Comparison of ENCODE assay signal across 18 cellular contexts in genomic region chr20:38050691-38051090, GRCh38. TPM values are rescaled to one million over a fixed set of nuclear protein-coding genes. Genes with fewer than 3 reads are reported as not detected.
DNase-seq lines count a peak whose midpoint lies in the region; ATAC-seq lines count a peak whose summit lies in the region.
"Had no signal": no experiment of that assay in that cellular context is flagged by ENCODE, and none has a peak within 500 bp of the region (broad histone marks: within the 10 kb centered on the region; RNA-seq: fewer than 3 reads in every experiment).

No MANE protein-coding gene starts in this region.

- H3K4me3 ChIP-seq in GM23248, result no peak overlapping the region
- no peak overlapping the region for H3K4me3 ChIP-seq in MG63
- H3K4me3 ChIP-seq in aorta (ENCODE audit: low read length in 2 of 2), result no peak overlapping the region
- H3K4me3 ChIP-seq: adrenal gland; BLaER1 treated with 17β-estradiol and CSF1 and Interleukin-3, amounts not matched to agents 10 nM and 100 nM; HAP-1 had no signal

- ATAC-seq in aorta (ENCODE audit: low FRiP score) (no peak), HG03097 (IDR thresholded peaks at IDR 0.05; ENCODE audit: low FRiP score, unreplicated experiment) (no peak)
- ATAC-seq: sciatic nerve had no signal

- H4K20me1 ChIP-seq in GM23248 (ENCODE audit: insufficient read depth), result peaks cover 16% of the 10 kb centered on the region; the same call in 1 of the 2 replicates

- H3K4me1 Mint-ChIP-seq in activated naive CD8-positive, alpha-beta T cell treated with anti-CD3 and anti-CD28 coated beads for 36 hours, result peaks cover 47% of the 10 kb centered on the region

- H3K27ac ChIP-seq in GM23248 (peak overlapping the region; percentile 40), aorta (ENCODE audit: low read depth in 1 of 2, low read length in 2 of 2) (no peak overlapping the region)
- H3K27ac ChIP-seq: BLaER1 treated with 17β-estradiol and CSF1 and Interleukin-3, amounts not matched to agents 10 nM and 100 nM had no signal

- no peak overlapping the region for H2AFZ ChIP-seq in GM23248

- H3K4me3 Mint-ChIP-seq in activated naive CD8-positive, alpha-beta T cell treated with anti-CD3 and anti-CD28 coated beads for 36 hours, result no peak overlapping the region
- H3K4me3 Mint-ChIP-seq: nephron progenitor cell had no signal

- peaks cover 32% of the 10 kb centered on the region for H3K4me1 ChIP-seq in GM23248 (ENCODE audit: insufficient read depth)
- peaks cover 2 to 3% of the 10 kb centered on the region in 2 donors for H3K4me1 ChIP-seq in aorta (ENCODE audit: control insufficient read depth in 1 of 2, insufficient read depth in 2 of 2, low read length in 2 of 2)

- in situ Hi-C loops in ACHN (cut with HindIII; ENCODE audit: low pct_ligation_motif_present, low pct_unique_long_range_greater_than_20kb, low sequenced_read_pairs), result no loop called here
- in situ Hi-C loops in GM23248 (cut with MboI), result loop anchor here (10.0 kb wide), 2 partner anchors 274 to 364 kb away; no protein-coding TSS in a partner anchor

- H3K27ac Mint-ChIP-seq in activated naive CD8-positive, alpha-beta T cell treated with anti-CD3 and anti-CD28 coated beads for 36 hours, result peak overlapping the region; percentile 70
- H3K27ac Mint-ChIP-seq: nephron progenitor cell had no signal

- H3K9me3 ChIP-seq in GM23248 (ENCODE audit: low read depth) (no peaks in the 10 kb centered on the region), MG63 (no peaks in the 10 kb centered on the region), aorta (ENCODE audit: control insufficient read depth, low read length) (no peaks in the 10 kb centered on the region)
- H3K9me3 ChIP-seq: adrenal gland; BLaER1 treated with 17β-estradiol and CSF1 and Interleukin-3, amounts not matched to agents 10 nM and 100 nM; HAP-1 had no signal

- intact Hi-C loops in aorta (cut with DNase I), result loop anchor here in 1 of 2 donors (10.0 kb wide), 2 partner anchors 244 to 274 kb away; no protein-coding TSS in a partner anchor

- no peaks in the 10 kb centered on the region for H3K27me3 ChIP-seq in GM23248 (replicated peaks; ENCODE audit: insufficient read depth)
- no peaks in the 10 kb centered on the region for H3K27me3 ChIP-seq in MG63
- no peaks in the 10 kb centered on the region for H3K27me3 ChIP-seq in aorta (ENCODE audit: control insufficient read depth in 1 of 2, insufficient read depth in 2 of 2, low read length in 1 of 2)
- H3K27me3 ChIP-seq: adrenal gland; BLaER1 treated with 17β-estradiol and CSF1 and Interleukin-3, amounts not matched to agents 10 nM and 100 nM had no signal

- H3F3A ChIP-seq in GM23248 (ENCODE audit: insufficient read depth), result peaks cover 51% of the 10 kb centered on the region

- no peak overlapping the region for H3K9ac ChIP-seq in GM23248
- H3K9ac ChIP-seq: BLaER1 treated with 17β-estradiol and CSF1 and Interleukin-3, amounts not matched to agents 10 nM and 100 nM had no signal

- peaks cover 86% of the 10 kb centered on the region for H3K79me2 ChIP-seq in GM23248 (ENCODE audit: insufficient read depth)

- no peaks in the 10 kb centered on the region for H3K27me3 Mint-ChIP-seq in activated naive CD8-positive, alpha-beta T cell treated with anti-CD3 and anti-CD28 coated beads for 36 hours

- H3K9me2 ChIP-seq in GM23248 (ENCODE audit: insufficient read depth), result no peaks in the 10 kb centered on the region

- DNase-seq in ACHN (peak; percentile 42), GM23248 (peak; percentile 65), iris pigment epithelial cell (ENCODE audit: low read depth) (peak; percentile 74), DMS114 treated with DMSO at 0.1 percent for 48 hours (lab: John Stamatoyannopoulos, UW; ENCODE audit: unreplicated experiment) (no peak), MG63 (no peak), aorta (no peak)
- DNase-seq in activated naive CD8-positive, alpha-beta T cell treated with anti-CD3 and anti-CD28 coated beads for 36 hours, result no peak
- DNase-seq: activated CD4-positive, alpha-beta T cell treated with anti-CD3 and anti-CD28 coated beads, Interleukin-2, amount 50 U/mL, for 48 hours; adrenal gland; effector CD8-positive, alpha-beta T cell; GDM1; nephron progenitor cell; OCI-M1; T-helper 1 cell had no signal

- H3K36me3 ChIP-seq in GM23248 (ENCODE audit: low read depth), result peaks cover 4% of the 10 kb centered on the region; the same call in 1 of the 2 replicates
- H3K36me3 ChIP-seq in MG63, result peaks cover 62% of the 10 kb centered on the region
- H3K36me3 ChIP-seq in aorta (ENCODE audit: control insufficient read depth in 1 of 2, insufficient read depth in 2 of 2, low read length in 1 of 2), result peaks cover 0 to 3% of the 10 kb centered on the region in 2 donors

- WGBS in GM23248 (ENCODE audit: low coverage in 1 of 2, low lambda C conversion rate in 2 of 2, missing lambda C conversion rate in 2 of 2), 2 experiments, result 29 to 38% methylated on average over 1 of the region's 1 CpG
- 38 to 53% methylated on average over 1 of the region's 1 CpG for WGBS in aorta, 2 donors

- peaks cover 22% of the 10 kb centered on the region for H3K36me3 Mint-ChIP-seq in activated naive CD8-positive, alpha-beta T cell treated with anti-CD3 and anti-CD28 coated beads for 36 hours

- peak overlapping the region; percentile 13 for H3K4me2 ChIP-seq in GM23248 (ENCODE audit: unreplicated experiment)
- H3K4me2 ChIP-seq: BLaER1 treated with 17β-estradiol and CSF1 and Interleukin-3, amounts not matched to agents 10 nM and 100 nM had no signal

- H3K9me3 Mint-ChIP-seq in activated naive CD8-positive, alpha-beta T cell treated with anti-CD3 and anti-CD28 coated beads for 36 hours, result no peaks in the 10 kb centered on the region
- H3K9me3 Mint-ChIP-seq: nephron progenitor cell had no signal

RNA-seq across cellular contexts. Expression of gene RPRD1B, which starts 17.1 kb away (rescaled TPM):
- 13.5 and 19.6 TPM in 2 replicates for total RNA-seq in GM23248 (2014; rRNA removed; shearing (Covaris generic))
- polyA plus RNA-seq in GM23248 (2016; fragmentation: Nextera tagmentation; extraction: Ambion mirVana) (14.4 and 15.6 TPM in 2 replicates), aorta (1 to 10 TPM; 6.9 to 9.8 TPM)
- total RNA-seq in activated naive CD8-positive, alpha-beta T cell treated with anti-CD3 and anti-CD28 coated beads for 36 hours, result 10 to 100 TPM; 37.6 to 42.7 TPM
- 4.3 and 9.3 TPM in 2 replicates for total RNA-seq in MG63 (2014; rRNA removed; shearing (Covaris generic); ENCODE audit: low replicate concordance)
- total RNA-seq in aorta, result 10 to 100 TPM; 33.9 to 43.5 TPM

RNA-seq across cellular contexts. Expression of gene TTI1, which starts 17.4 kb away (rescaled TPM):
- 9.9 and 12.1 TPM in 2 replicates for total RNA-seq in GM23248 (2014; rRNA removed; shearing (Covaris generic))
- 12.2 and 13.3 TPM in 2 replicates for polyA plus RNA-seq in GM23248 (2016; fragmentation: Nextera tagmentation; extraction: Ambion mirVana)
- total RNA-seq in activated naive CD8-positive, alpha-beta T cell treated with anti-CD3 and anti-CD28 coated beads for 36 hours, result 10 to 100 TPM; 38.1 to 40.7 TPM
- 25.0 and 27.0 TPM in 2 replicates for total RNA-seq in MG63 (2014; rRNA removed; shearing (Covaris generic); ENCODE audit: low replicate concordance)
- total RNA-seq in aorta, result 10 to 100 TPM; 11.8 to 15.1 TPM
- 1 to 10 TPM; 2.3 to 4.5 TPM for polyA plus RNA-seq in aorta

Comparison
In these comparisons a context has a peak if more than half of its experiments do, and no peak if none do; other contexts are left out.
1. DNase-seq: peak in ACHN (single experiment), GM23248 (single experiment) and iris pigment epithelial cell (single experiment); none in activated naive CD8-positive, alpha-beta T cell treated with anti-CD3 and anti-CD28 coated beads for 36 hours (single experiment), DMS114 treated with DMSO at 0.1 percent for 48 hours (single experiment), MG63 (single experiment) and aorta (0 of 2).